8 cellular contexts compared by ENCODE assay signal in genomic region chr9:120929392-120929791, GRCh38. TPM values are rescaled to one million over a fixed set of nuclear protein-coding genes. Genes with fewer than 3 reads are reported as not detected.
DNase-seq lines count a peak whose midpoint lies in the region; ATAC-seq and TF ChIP-seq lines count a peak whose summit lies in the region.

No MANE protein-coding gene starts in this region.

- in situ Hi-C loops in gastrocnemius medialis (cut with MboI; ENCODE audit: low sequenced_read_pairs in 4 of 4): loop anchor here in 2 of 4 donors (25.0 kb wide), 1 partner anchor 167 kb away; no protein-coding TSS in a partner anchor

- H3K9me3 Mint-ChIP-seq in glutamatergic neuron (ENCODE audit: unreplicated experiment): peaks cover 3% of the 10 kb centered on the region

- no peak overlapping the region for H3K27ac Mint-ChIP-seq in glutamatergic neuron (ENCODE audit: unreplicated experiment)

- DNase-seq in glutamatergic neuron (no peak), gastrocnemius medialis (no peak)
- no peak for DNase-seq in stimulated activated CD4-positive, alpha-beta T cell treated with anti-CD3 and anti-CD28 coated beads, Interleukin-15, amount 100 ng/mL, for 24 hours

- no peaks in the 10 kb centered on the region for H3K36me3 ChIP-seq in gastrocnemius medialis

- intact Hi-C loops in gastrocnemius medialis (cut with DNase I; ENCODE audit: low total_unique reads): loop anchor here (2.0 kb wide), 1 partner anchor 61 kb away; no protein-coding TSS in a partner anchor

- peak overlapping the region; percentile 76 for H3K4me3 ChIP-seq in GM12875 (ENCODE audit: low read depth, low read length)
- peak overlapping the region; percentile 67 to 96 (median 76) for H3K4me3 ChIP-seq in gastrocnemius medialis

- peak overlapping the region; percentile 71 for H3K4me3 Mint-ChIP-seq in glutamatergic neuron (ENCODE audit: unreplicated experiment)

- H3K36me3 Mint-ChIP-seq in glutamatergic neuron (ENCODE audit: unreplicated experiment): no peaks in the 10 kb centered on the region

- peaks cover 9% of the 10 kb centered on the region for H3K27me3 Mint-ChIP-seq in glutamatergic neuron (ENCODE audit: unreplicated experiment)

- H3K27ac ChIP-seq in VCaP: peak overlapping the region; percentile 88
- H3K27ac ChIP-seq in gastrocnemius medialis: peak overlapping the region; percentile 75 to 93 (median 88)

- no peak for TF ChIP-seq POLR2A in gastrocnemius medialis (IDR thresholded peaks at IDR 0.05)

- H3K4me1 Mint-ChIP-seq in glutamatergic neuron (ENCODE audit: low read depth, unreplicated experiment): no peaks in the 10 kb centered on the region

- peaks cover 10 to 11% of the 10 kb centered on the region in 2 donors for H3K4me1 ChIP-seq in gastrocnemius medialis

- H3K9me3 ChIP-seq in gastrocnemius medialis: no peaks in the 10 kb centered on the region

- H3K27me3 ChIP-seq in gastrocnemius medialis: no peaks in the 10 kb centered on the region

- ATAC-seq in gastrocnemius medialis: peak; percentile 13 to 23
- no peak for ATAC-seq in HG02938 (IDR thresholded peaks at IDR 0.05; ENCODE audit: unreplicated experiment)
- ATAC-seq in GM18867 (IDR thresholded peaks at IDR 0.05; ENCODE audit: unreplicated experiment): no peak
- no peak for ATAC-seq in HG03139 (IDR thresholded peaks at IDR 0.05; ENCODE audit: unreplicated experiment)

- no peak for TF ChIP-seq CTCF in GM12875 (IDR thresholded peaks at IDR 0.05; ENCODE audit: borderline replicate concordance, insufficient read depth, low read depth, low read length)
- no peak for TF ChIP-seq CTCF in VCaP (conservative IDR thresholded peaks at IDR 0.05)
- TF ChIP-seq CTCF in glutamatergic neuron (IDR thresholded peaks at IDR 0.05; ENCODE audit: partially characterized antibody, unreplicated experiment): no peak
- no peak for TF ChIP-seq CTCF in gastrocnemius medialis (IDR thresholded peaks at IDR 0.05 in 4 of 5, conservative IDR thresholded peaks at IDR 0.05 in 1 of 5)

RNA-seq across cellular contexts. Expression of gene TRAF1, which starts 2.8 kb away (rescaled TPM):
- 1.6 TPM for total RNA-seq in glutamatergic neuron (ENCODE audit: unreplicated experiment)
- 1 to 10 TPM in 1 of 4 donors, under 1 TPM in 3; 0.42 to 1.6 (median 0.77) TPM for total RNA-seq in gastrocnemius medialis

RNA-seq across cellular contexts. Expression of gene PHF19, which starts 52.4 kb away (rescaled TPM):
- total RNA-seq in glutamatergic neuron (ENCODE audit: unreplicated experiment) (18.9 TPM), gastrocnemius medialis (10 to 100 TPM in 2 of 4 donors, 1 to 10 TPM in 2; 9.2 to 12.5 (median 10.8) TPM)

Comparison
In these comparisons a context has a peak if more than half of its experiments do, and no peak if none do; other contexts are left out.
1. ATAC-seq: peak in gastrocnemius medialis (2 of 2); none in HG02938 (single experiment), GM18867 (single experiment) and HG03139 (single experiment).